In genomic region chr1:206635080-206635982, GRCh38 we compare ENCODE assay signal across 8 cellular contexts. TPM values are rescaled to one million over a fixed set of nuclear protein-coding genes. Genes with fewer than 3 reads are reported as not detected.
A peak's percentile ranks its signal among the peaks of the same experiment; 100 is the strongest.
DNase-seq lines count a peak whose midpoint lies in the region; ATAC-seq and TF ChIP-seq lines count a peak whose summit lies in the region.

Gene DYRK3 (plus strand): TSS chr1:206635536. CDS start chr1:206635704, 168 bp downstream.

- no CpG with 5 or more reads among the region's 85 CpGs for WGBS in trophoblast cell (ENCODE audit: extremely low coverage, insufficient coverage, insufficient read length)
- 0 to 1% methylated on average over 4 to 66 of the region's 85 CpGs for WGBS in transverse colon (ENCODE audit: low coverage in 1 of 2), 2 donors

- H2AFZ ChIP-seq in trophoblast cell (ENCODE audit: insufficient read depth, low read length, poor library complexity), result peak within 1 kb of the TSS; percentile 77

- H4K8ac ChIP-seq in trophoblast cell (ENCODE audit: low read depth, low read length), result peak within 1 kb of the TSS; percentile 68

- H3K4me2 ChIP-seq in trophoblast cell (ENCODE audit: low read length), result peak within 1 kb of the TSS; percentile 99

- H3K27ac ChIP-seq in trophoblast cell (ENCODE audit: low read depth, low read length) (no peak within 1 kb of the TSS), transverse colon (peak within 1 kb of the TSS; percentile 77 to 85 (median 82))

- TF ChIP-seq POLR2A in transverse colon (IDR thresholded peaks at IDR 0.05), result peak; percentile 79

- peaks cover 1% of the 10 kb centered on the region for H3K79me2 ChIP-seq in trophoblast cell (ENCODE audit: control insufficient read depth, insufficient read depth, low read length, poor library complexity)

- peak within 1 kb of the TSS; percentile 42 for H4K91ac ChIP-seq in trophoblast cell (ENCODE audit: low read depth, low read length)

- H3K4me1 ChIP-seq in adipocyte (ENCODE audit: control insufficient read depth, insufficient read depth, low read length), result peaks cover 44% of the 10 kb centered on the region
- H3K4me1 ChIP-seq in trophoblast cell (ENCODE audit: control insufficient read depth in 1 of 2, insufficient read depth in 2 of 2, low read length in 2 of 2), result peaks cover 3 to 5% of the 10 kb centered on the region in 2 experiments
- peaks cover 6 to 36% (median 18%) of the 10 kb centered on the region in 4 donors for H3K4me1 ChIP-seq in transverse colon

- DNase-seq in NCI-H1417 treated with DMSO at 0.1 percent for 48 hours (lab: John Stamatoyannopoulos, UW) (peak; percentile 82), T follicular helper cell (ENCODE audit: low read depth) (peak; percentile 85), adipocyte (ENCODE audit: low read depth) (peak; percentile 98), cardiac septum (ENCODE audit: low spot score) (peak; percentile 98), trophoblast cell (peak; percentile 73 to 88), transverse colon (peak; percentile 96)

- H3K27me3 ChIP-seq in adipocyte (replicated peaks; ENCODE audit: control insufficient read depth, insufficient read depth, low read length) (no peaks in the 10 kb centered on the region), trophoblast cell (ENCODE audit: insufficient read depth, low read length) (peaks cover 4% of the 10 kb centered on the region), transverse colon (peaks cover 21% of the 10 kb centered on the region)

- no peak within 1 kb of the TSS for H2BK12ac ChIP-seq in trophoblast cell (ENCODE audit: low read length)

- peak within 1 kb of the TSS; percentile 89 for H3K9ac ChIP-seq in adipocyte (ENCODE audit: low read length)
- H3K9ac ChIP-seq in trophoblast cell (ENCODE audit: low read length), result peak within 1 kb of the TSS; percentile 62

- intact Hi-C loops in cardiac septum (cut with DNase I), result loop anchor here (2.0 kb wide), 3 partner anchors 23 to 277 kb away; partner anchors contain the start of gene MAPKAPK2
- intact Hi-C loops in transverse colon (cut with DNase I; ENCODE audit: low total_unique reads), result loop anchor here (2.0 to 10.0 kb wide), 2 partner anchors 29 to 279 kb away; no protein-coding TSS in a partner anchor

- H2BK5ac ChIP-seq in trophoblast cell (ENCODE audit: low read depth, low read length, poor library complexity), result no peak within 1 kb of the TSS

- ATAC-seq in HG02763 (IDR thresholded peaks at IDR 0.05; ENCODE audit: unreplicated experiment), result peak; percentile 90

- no peak within 1 kb of the TSS for H3K18ac ChIP-seq in trophoblast cell (ENCODE audit: low read length)

- H3K14ac ChIP-seq in trophoblast cell (ENCODE audit: low read length), result no peak within 1 kb of the TSS

- H3K79me1 ChIP-seq in trophoblast cell (ENCODE audit: low read length), result peaks cover 2% of the 10 kb centered on the region

- H3K4me3 ChIP-seq in GM12875 (ENCODE audit: low read depth, low read length) (peak within 1 kb of the TSS; percentile 95), adipocyte (ENCODE audit: low read length) (peak within 1 kb of the TSS; percentile 95), trophoblast cell (ENCODE audit: low read depth, low read length) (peak within 1 kb of the TSS; percentile 80), transverse colon (peak within 1 kb of the TSS; percentile 48 to 89 (median 72))

- H3K4ac ChIP-seq in trophoblast cell (ENCODE audit: low read depth, low read length), result no peak within 1 kb of the TSS

- no peak within 1 kb of the TSS for H2BK120ac ChIP-seq in trophoblast cell (ENCODE audit: insufficient read depth, low read length, poor library complexity)

- H3K36me3 ChIP-seq in adipocyte (ENCODE audit: control insufficient read depth, insufficient read depth, low read length, severe bottlenecking), result no peaks in the 10 kb centered on the region
- no peaks in the 10 kb centered on the region for H3K36me3 ChIP-seq in trophoblast cell (ENCODE audit: control insufficient read depth in 1 of 2, insufficient read depth in 2 of 2, low read length in 2 of 2)
- no peaks in the 10 kb centered on the region for H3K36me3 ChIP-seq in transverse colon

- in situ Hi-C loops in transverse colon (cut with MboI; ENCODE audit: low pct_ligation_motif_present in 1 of 4, low pct_unique_long_range_greater_than_20kb in 1 of 4, low sequenced_read_pairs in 3 of 4), result loop anchor here in 3 of 4 donors (10.0 to 25.0 kb wide), 2 partner anchors 277 to 279 kb away; partner anchors contain the start of gene FCMR (in 1 of the 3)

- H3K9me3 ChIP-seq in adipocyte (ENCODE audit: control insufficient read depth, low read length), result no peaks in the 10 kb centered on the region
- H3K9me3 ChIP-seq in trophoblast cell (ENCODE audit: insufficient read depth, low read depth, low read length), result no peaks in the 10 kb centered on the region
- no peaks in the 10 kb centered on the region for H3K9me3 ChIP-seq in transverse colon

- TF ChIP-seq CTCF in GM12875 (IDR thresholded peaks at IDR 0.05; ENCODE audit: borderline replicate concordance, insufficient read depth, low read depth, low read length) (no peak), transverse colon (IDR thresholded peaks at IDR 0.05) (peak in 3 of 5 experiments; percentile 7 to 37 (median 11))

- no peak within 1 kb of the TSS for H3K23ac ChIP-seq in trophoblast cell (ENCODE audit: low read length)

- no peak for TF ChIP-seq EP300 in transverse colon (IDR thresholded peaks at IDR 0.05; ENCODE audit: low read depth)

- H4K12ac ChIP-seq in trophoblast cell (ENCODE audit: low read depth, low read length), result peak within 1 kb of the TSS; percentile 65

- H2AK5ac ChIP-seq in trophoblast cell (ENCODE audit: low read length), result no peak within 1 kb of the TSS

RNA-seq across cellular contexts. Expression of gene DYRK3, which starts in this region (rescaled TPM):
- 11.3 TPM for total RNA-seq in cardiac septum
- 0.15 and 0.19 TPM in 2 replicates for polyA plus RNA-seq in trophoblast cell (2013)
- total RNA-seq in transverse colon, result 1 to 10 TPM in 2 of 4 donors, not detected in 2; 1.6 to 3.2 TPM
